ENCODE assay signal across 35 cellular contexts in genomic region chr20:41523857-41524256, GRCh38.
"Had no signal": no experiment of that assay in that cellular context is flagged by ENCODE, and none has a peak within 500 bp of the region (broad histone marks: within the 10 kb centered on the region; RNA-seq: fewer than 3 reads in every experiment).

No MANE protein-coding gene starts in this region.

- H3K4me3 ChIP-seq: MG63 had no signal

- H3K9ac ChIP-seq: KMS-11 had no signal

- DNase-seq: Karpas-422, Kasumi-1, MG63, MM.1S, MV-4-11, NCI-H1048, NCI-H1092, NCI-H1092 treated with DMSO at 0.1 percent for 48 hours, NCI-H1105, NCI-H1105 treated with DMSO at 0.1 percent for 48 hours, NCI-H1417, NCI-H1417 treated with DMSO at 0.1 percent for 48 hours, NCI-H1436, NCI-H1436 treated with DMSO at 0.1 percent for 48 hours, NCI-H146, NCI-H1694, NCI-H1694 treated with DMSO at 0.1 percent for 48 hours, NCI-H187, NCI-H187 treated with DMSO at 0.1 percent for 48 hours, NCI-H1930, NCI-H2029, NCI-H2029 treated with DMSO at 0.1 percent for 48 hours, NCI-H2081, NCI-H2081 treated with DMSO at 0.1 percent for 48 hours, NCI-H2107, NCI-H2171, NCI-H2171 treated with DMSO at 0.1 percent for 48 hours, NCI-H2227 treated with DMSO at 0.1 percent for 48 hours, NCI-H226, NCI-H345, NCI-H446, NCI-H446 treated with DMSO at 0.1 percent for 48 hours, NCI-H510A, NCI-H510A treated with DMSO at 0.1 percent for 48 hours had no signal

- H3K27ac ChIP-seq: KMS-11 had no signal

- H3K27me3 ChIP-seq: MG63 had no signal

- H3K4me2 ChIP-seq: KMS-11 had no signal
